Comparison of ENCODE assay signal across 10 cellular contexts in the genomic region with DNA sequence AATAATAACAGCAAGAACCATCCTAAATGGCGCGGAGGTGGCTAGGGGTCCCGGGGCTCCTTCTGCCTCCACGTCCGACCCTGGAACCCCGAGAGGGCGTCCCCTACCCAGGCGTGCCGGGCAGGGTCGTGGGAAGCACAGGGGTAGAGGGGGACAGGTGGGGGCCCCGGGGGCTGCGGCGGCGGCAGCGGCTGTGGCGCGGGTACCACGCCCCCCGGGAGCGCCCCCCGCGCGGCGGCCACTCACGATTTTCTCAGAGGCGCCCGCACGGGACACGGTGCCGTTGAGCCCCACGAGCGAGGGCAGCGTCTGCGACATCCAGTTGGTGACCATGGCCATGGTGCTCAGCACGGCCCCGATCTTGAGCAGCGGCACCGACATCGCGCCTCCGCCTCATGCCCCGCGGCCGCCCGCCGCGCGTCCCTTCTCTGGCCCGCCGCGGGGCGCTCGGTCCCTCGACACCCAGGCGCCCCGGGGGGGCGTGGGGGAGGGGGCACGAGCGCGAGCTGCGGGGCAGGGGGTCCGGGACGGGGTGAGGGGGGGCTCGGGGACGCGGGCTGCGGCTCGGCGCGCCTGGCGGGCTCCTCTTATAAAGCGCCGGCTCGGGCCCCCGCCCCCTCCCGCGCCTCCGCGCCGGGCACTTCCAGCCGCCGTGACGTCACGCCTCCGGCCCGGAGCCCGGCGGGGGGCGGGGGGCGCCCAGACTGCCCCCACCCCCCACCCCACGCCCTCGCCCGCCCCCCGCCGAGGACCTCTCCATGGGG. TPM values are rescaled to one million over a fixed set of nuclear protein-coding genes. Genes with fewer than 3 reads are reported as not detected.
A peak's percentile ranks its signal among the peaks of the same experiment; 100 is the strongest.
DNase-seq lines count a peak whose midpoint lies in the region; ATAC-seq and TF ChIP-seq lines count a peak whose summit lies in the region.
"Had no signal": no experiment of that assay in that cellular context is flagged by ENCODE, and none has a peak within 500 bp of the region (broad histone marks: within the 10 kb centered on the region; RNA-seq: fewer than 3 reads in every experiment).

No MANE protein-coding gene starts in this region.

- H3K27ac Mint-ChIP-seq in naive B cell (no peak overlapping the region), T-helper 17 cell (no peak overlapping the region)
- H3K27ac Mint-ChIP-seq: activated naive CD8-positive, alpha-beta T cell; nephron had no signal

- DNase-seq in AG04450 (ENCODE audit: low read depth, low spot score) (no peak), HAP-1 (ENCODE audit: low spot score in 2 of 2) (peak in 1 of 2 experiments; percentile 57), dermis blood vessel endothelial cell (peak; percentile 37), naive B cell (no peak), T-helper 17 cell (no peak), medulla oblongata (ENCODE audit: extremely low spot score) (no peak), left colon (no peak), GM19240 (ENCODE audit: insufficient read length, low spot score) (no peak)

- H3K27me3 Mint-ChIP-seq in naive B cell (peaks cover 35 to 45% (median 42%) of the 10 kb centered on the region in 3 donors), T-helper 17 cell (peaks cover 28% of the 10 kb centered on the region)

- POLR2A ChIA-PET in AG04450 (lab: Yijun Ruan, JAX), result interaction anchor here (0.6 kb wide), 1 partner anchor 87 kb away, joined by 8 read pairs; no protein-coding TSS in a partner anchor

- CTCF ChIA-PET in AG04450 (lab: Charles Lee), result interaction anchor here (0.6 kb wide), 1 partner anchor 10 kb away, joined by 3 read pairs; no protein-coding TSS in a partner anchor

- H3K27me3 ChIP-seq in AG04450 (ENCODE audit: control insufficient read depth, insufficient read depth, low read length), result peaks cover 20% of the 10 kb centered on the region
- H3K27me3 ChIP-seq in HAP-1 (ENCODE audit: low read depth), result no peaks in the 10 kb centered on the region

- H3K9me3 ChIP-seq in AG04450 (ENCODE audit: control insufficient read depth, insufficient read depth, low read length) (no peaks in the 10 kb centered on the region), HAP-1 (no peaks in the 10 kb centered on the region), T-helper 17 cell (ENCODE audit: control insufficient read depth, low read length, poor library complexity, severe bottlenecking) (no peaks in the 10 kb centered on the region)

- intact Hi-C loops in left colon (cut with DNase I, micrococcal nuclease), result no loop called here

- H3K4me3 Mint-ChIP-seq in naive B cell, result peak overlapping the region in 7 of 8 donors; percentile 36 to 84 (median 71)
- H3K4me3 Mint-ChIP-seq in T-helper 17 cell, result no peak overlapping the region

- no peak for TF ChIP-seq CTCF in AG04450 (IDR thresholded peaks at IDR 0.05; ENCODE audit: low read depth, low read length)

- ATAC-seq in naive B cell (ENCODE audit: low read depth in 2 of 2) (no peak), T-helper 17 cell (no peak), left colon (no peak)

- peaks cover 6% of the 10 kb centered on the region for H3K4me1 ChIP-seq in HAP-1

- in situ Hi-C loops in HAP-1 (cut with MboI; ENCODE audit: low sequenced_read_pairs), result no loop called here

- H3K36me3 ChIP-seq in HAP-1 (replicated peaks), result no peaks in the 10 kb centered on the region

- peaks cover 0 to 5% (median 2%) of the 10 kb centered on the region in 7 donors for H3K9me3 Mint-ChIP-seq in naive B cell
- H3K9me3 Mint-ChIP-seq: nephron had no signal

- no peak overlapping the region for H3K27ac ChIP-seq in AG04450 (ENCODE audit: low read depth, low read length)

- H3K4me3 ChIP-seq in AG04450 (ENCODE audit: low read depth, low read length), result peak overlapping the region; percentile 57
- peak overlapping the region; percentile 20 for H3K4me3 ChIP-seq in HAP-1

- H3K4me1 Mint-ChIP-seq in naive B cell (peaks cover 8 to 12% (median 9%) of the 10 kb centered on the region in 3 donors), T-helper 17 cell (peaks cover 6% of the 10 kb centered on the region)

- H3K36me3 Mint-ChIP-seq in naive B cell (no peaks in the 10 kb centered on the region), T-helper 17 cell (ENCODE audit: low read depth) (no peaks in the 10 kb centered on the region)
- H3K36me3 Mint-ChIP-seq: activated naive CD8-positive, alpha-beta T cell had no signal

RNA-seq across cellular contexts. Expression of a gene that starts 22.9 kb away (rescaled TPM):
- polyA plus RNA-seq in AG04450 (2011; rRNA removed) (4.8 and 6.8 TPM in 2 replicates), naive B cell (ENCODE audit: low read depth in 6 of 6) (not detected)
- polyA minus RNA-seq in AG04450 (2011; rRNA and poly(A)+ RNA removed), result 3.8 and 5.3 TPM in 2 replicates
- total RNA-seq in dermis blood vessel endothelial cell (0.65 and 2.2 TPM in 2 replicates), T-helper 17 cell (1 to 10 TPM; 3.1 to 3.9 TPM), left colon (1 to 10 TPM; 1.6 to 1.9 TPM)
